22 cellular contexts compared by ENCODE assay signal in the genomic region with DNA sequence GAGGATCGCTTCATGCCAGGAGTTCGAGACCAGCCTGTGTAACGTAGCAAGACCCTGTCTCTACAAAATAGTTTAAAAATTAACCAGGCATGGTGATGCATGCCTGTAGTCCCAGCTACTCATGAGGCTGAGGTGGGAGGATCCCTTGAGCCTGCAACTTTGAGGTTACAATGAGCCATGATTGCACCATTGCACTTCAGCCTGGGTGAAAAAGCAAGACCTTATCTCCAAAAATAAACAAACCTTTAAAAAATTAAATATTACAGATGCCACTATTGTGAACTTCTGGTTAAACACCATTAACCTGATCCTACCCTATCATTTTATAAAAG.
DNase-seq lines count a peak whose midpoint lies in the region; ATAC-seq and TF ChIP-seq lines count a peak whose summit lies in the region.
"Had no signal": no experiment of that assay in that cellular context is flagged by ENCODE, and none has a peak within 500 bp of the region (broad histone marks: within the 10 kb centered on the region; RNA-seq: fewer than 3 reads in every experiment).

No MANE protein-coding gene starts in this region.

- no peak overlapping the region for H3K14ac ChIP-seq in mesenchymal stem cell (ENCODE audit: low read length in 2 of 2)

- no peak overlapping the region for H3K18ac ChIP-seq in mesenchymal stem cell (ENCODE audit: low read depth in 1 of 2, low read length in 2 of 2)

- no peak overlapping the region for H2AK5ac ChIP-seq in mesenchymal stem cell (ENCODE audit: low read length, severe bottlenecking)

- no peaks in the 10 kb centered on the region for H3K9me3 Mint-ChIP-seq in activated T-cell treated with anti-CD3 and anti-CD28 coated beads, Interleukin-2, amount 50 U/mL, for 4 hours
- H3K9me3 Mint-ChIP-seq: CD8-positive, alpha-beta T cell; memory B cell had no signal

- H3K27ac ChIP-seq in PC-3 (ENCODE audit: low read length) (peak overlapping the region; percentile 18), mesenchymal stem cell (ENCODE audit: low read length, poor library complexity, severe bottlenecking) (peak overlapping the region; percentile 12)
- H3K27ac ChIP-seq in effector memory CD4-positive, alpha-beta T cell (ENCODE audit: insufficient read depth, low read length, poor library complexity, severe bottlenecking): no peak overlapping the region
- H3K27ac ChIP-seq: dorsolateral prefrontal cortex, Peyer's patch, psoas muscle, SJCRH30, upper lobe of left lung had no signal

- H3F3A ChIP-seq in PC-3 (ENCODE audit: low read length, unreplicated experiment): peaks cover 8% of the 10 kb centered on the region

- no peak overlapping the region for H2BK15ac ChIP-seq in mesenchymal stem cell (ENCODE audit: low read depth, poor library complexity, severe bottlenecking)

- H4K8ac ChIP-seq in mesenchymal stem cell (ENCODE audit: low read length): no peak overlapping the region

- DNase-seq in activated T-cell treated with anti-CD3 and anti-CD28 coated beads, Interleukin-2, amount 50 U/mL, for 4 hours: no peak
- no peak for DNase-seq in activated T-cell treated with anti-CD3 and anti-CD28 coated beads, Interleukin-2, amount 50 U/mL, for 1 hour
- DNase-seq in PC-3 (peak; percentile 39), fibroblast of mammary gland (ENCODE audit: low read depth) (peak; percentile 38), mesenchymal stem cell (no peak), NCI-H345 treated with DMSO at 0.1 percent for 48 hours (lab: John Stamatoyannopoulos, UW; ENCODE audit: unreplicated experiment) (no peak)
- DNase-seq in effector memory CD4-positive, alpha-beta T cell: no peak
- DNase-seq: AML-193; CD8-positive, alpha-beta T cell; DMS153; dorsolateral prefrontal cortex; kidney; MM.1S; NCI-H524 treated with DMSO at 0.1 percent for 48 hours; Peyer's patch; psoas muscle; SJCRH30; T-helper 1 cell; upper lobe of left lung had no signal

- H3K27me3 ChIP-seq in PC-3 (ENCODE audit: low read length): no peaks in the 10 kb centered on the region
- no peaks in the 10 kb centered on the region for H3K27me3 ChIP-seq in mesenchymal stem cell (ENCODE audit: control insufficient read depth in 1 of 2, insufficient read depth in 1 of 2, low read length in 2 of 2)
- H3K27me3 ChIP-seq in effector memory CD4-positive, alpha-beta T cell (replicated peaks; ENCODE audit: control insufficient read depth, insufficient read depth, low read length, poor library complexity, severe bottlenecking): no peaks in the 10 kb centered on the region
- H3K27me3 ChIP-seq: dorsolateral prefrontal cortex, Peyer's patch, SJCRH30, upper lobe of left lung had no signal

- no peak overlapping the region for H3K9ac ChIP-seq in PC-3 (ENCODE audit: low read length)
- H3K9ac ChIP-seq in mesenchymal stem cell (ENCODE audit: low read length): no peak overlapping the region

- 97% methylated on average over 3 of the region's 3 CpGs for WGBS in mesenchymal stem cell

- peak overlapping the region; percentile 19; the same call in 1 of the 2 replicates for H3K4me2 ChIP-seq in PC-3 (ENCODE audit: low read length)
- no peak overlapping the region for H3K4me2 ChIP-seq in mesenchymal stem cell (ENCODE audit: low read length, poor library complexity, severe bottlenecking)

- H3K4me1 ChIP-seq in PC-3 (ENCODE audit: insufficient read depth, low read length) (peaks cover 54% of the 10 kb centered on the region), mesenchymal stem cell (ENCODE audit: control insufficient read depth, insufficient read depth, low read depth, low read length) (peaks cover 10% of the 10 kb centered on the region)
- H3K4me1 ChIP-seq in effector memory CD4-positive, alpha-beta T cell (ENCODE audit: control insufficient read depth, insufficient read depth, low read length, poor library complexity, severe bottlenecking): no peaks in the 10 kb centered on the region
- H3K4me1 ChIP-seq: Peyer's patch, psoas muscle, SJCRH30, upper lobe of left lung had no signal

- peaks cover 19% of the 10 kb centered on the region for H3K79me1 ChIP-seq in mesenchymal stem cell (replicated peaks; ENCODE audit: low read length, poor library complexity, severe bottlenecking)

- no peak overlapping the region for H3K23ac ChIP-seq in mesenchymal stem cell (ENCODE audit: low read length in 2 of 2)

- no TSS peak for BruUV-seq in PC-3 (replicated peaks; lab: Mats Ljungman, UMichigan)

- H2AFZ ChIP-seq in PC-3 (ENCODE audit: low read length) (no peak overlapping the region), mesenchymal stem cell (ENCODE audit: low read depth, low read length) (no peak overlapping the region)

- H3K36me3 Mint-ChIP-seq in activated T-cell treated with anti-CD3 and anti-CD28 coated beads, Interleukin-2, amount 50 U/mL, for 4 hours (ENCODE audit: insufficient read depth): no peaks in the 10 kb centered on the region
- H3K36me3 Mint-ChIP-seq: CD8-positive, alpha-beta T cell had no signal

- H3K27me3 Mint-ChIP-seq in activated T-cell treated with anti-CD3 and anti-CD28 coated beads, Interleukin-2, amount 50 U/mL, for 4 hours (ENCODE audit: low read depth): no peaks in the 10 kb centered on the region
- H3K27me3 Mint-ChIP-seq: memory B cell had no signal

- no peaks in the 10 kb centered on the region for H3K9me2 ChIP-seq in PC-3 (replicated peaks; ENCODE audit: low read length)

- H4K20me1 ChIP-seq in PC-3 (ENCODE audit: low read length): no peaks in the 10 kb centered on the region

- H3K4me3 ChIP-seq in PC-3 (ENCODE audit: low read length) (no peak overlapping the region), fibroblast of mammary gland (ENCODE audit: control insufficient read depth, low read depth, low read length) (no peak overlapping the region), mesenchymal stem cell (ENCODE audit: insufficient read depth in 1 of 2, low read depth in 1 of 2, low read length in 2 of 2) (no peak overlapping the region)
- H3K4me3 ChIP-seq in effector memory CD4-positive, alpha-beta T cell (ENCODE audit: insufficient read depth, low read depth, low read length, poor library complexity, severe bottlenecking): no peak overlapping the region
- H3K4me3 ChIP-seq: dorsolateral prefrontal cortex, K562, Peyer's patch, psoas muscle, SJCRH30, upper lobe of left lung had no signal

- H3K36me3 ChIP-seq in PC-3 (ENCODE audit: low read depth, low read length): no peaks in the 10 kb centered on the region
- peaks cover 21 to 61% of the 10 kb centered on the region in 2 experiments for H3K36me3 ChIP-seq in mesenchymal stem cell (ENCODE audit: control insufficient read depth in 1 of 2, insufficient read depth in 2 of 2, low read depth in 1 of 2, low read length in 2 of 2)
- H3K36me3 ChIP-seq in effector memory CD4-positive, alpha-beta T cell (ENCODE audit: control insufficient read depth, insufficient read depth, low read length): no peaks in the 10 kb centered on the region
- H3K36me3 ChIP-seq: Peyer's patch, SJCRH30 had no signal

- CTCF ChIA-PET in PC-3 (lab: Charles Lee): no interaction called here

- no peaks in the 10 kb centered on the region for H3K79me2 ChIP-seq in PC-3 (ENCODE audit: low read length)

- TF ChIP-seq CTCF in PC-3 (conservative IDR thresholded peaks at IDR 0.05; ENCODE audit: low read depth, low read length) (no peak), fibroblast of mammary gland (conservative IDR thresholded peaks at IDR 0.05; ENCODE audit: control insufficient read depth, insufficient read depth, low read depth, low read length) (no peak)

- no peak overlapping the region for H3K4me3 Mint-ChIP-seq in activated T-cell treated with anti-CD3 and anti-CD28 coated beads, Interleukin-2, amount 50 U/mL, for 4 hours
- H3K4me3 Mint-ChIP-seq: CD8-positive, alpha-beta T cell; memory B cell had no signal

- H4K91ac ChIP-seq in mesenchymal stem cell (ENCODE audit: low read length): no peak overlapping the region

- intact Hi-C loops in PC-3 (cut with micrococcal nuclease): no loop called here

- POLR2A ChIA-PET in PC-3 (lab: Charles Lee; ENCODE audit: unreplicated experiment): no interaction called here

- no peaks in the 10 kb centered on the region for H3K4me1 Mint-ChIP-seq in activated T-cell treated with anti-CD3 and anti-CD28 coated beads, Interleukin-2, amount 50 U/mL, for 4 hours (ENCODE audit: low read depth)

- no peak overlapping the region for H2BK120ac ChIP-seq in mesenchymal stem cell (ENCODE audit: low read depth, low read length)

- no peak overlapping the region for H2BK12ac ChIP-seq in mesenchymal stem cell (ENCODE audit: low read length in 2 of 2)

- ATAC-seq in activated T-cell treated with anti-CD3 and anti-CD28 coated beads, Interleukin-2, amount 50 U/mL, for 4 hours: peak; percentile 18 to 48
- ATAC-seq in PC-3: no peak
- no peak for ATAC-seq in GM21717 (IDR thresholded peaks at IDR 0.05; ENCODE audit: unreplicated experiment)
- ATAC-seq: CD8-positive, alpha-beta T cell; K562; psoas muscle had no signal

- no peak overlapping the region for H3K4ac ChIP-seq in mesenchymal stem cell (ENCODE audit: low read depth in 1 of 2, low read length in 2 of 2)

- H3K9me3 ChIP-seq in PC-3 (ENCODE audit: low read length) (no peaks in the 10 kb centered on the region), mesenchymal stem cell (ENCODE audit: control insufficient read depth, low read length) (no peaks in the 10 kb centered on the region)
- no peaks in the 10 kb centered on the region for H3K9me3 ChIP-seq in effector memory CD4-positive, alpha-beta T cell (ENCODE audit: control insufficient read depth, low read length)
- H3K9me3 ChIP-seq: Peyer's patch, psoas muscle, SJCRH30, upper lobe of left lung had no signal

- no peak overlapping the region for H2BK5ac ChIP-seq in mesenchymal stem cell (ENCODE audit: low read depth, low read length, poor library complexity, severe bottlenecking)

Comparison
In these comparisons a context has a peak if more than half of its experiments do, and no peak if none do; other contexts are left out.
1. ATAC-seq: peak in activated T-cell treated with anti-CD3 and anti-CD28 coated beads, Interleukin-2, amount 50 U/mL, for 4 hours (2 of 2); none in PC-3 (single experiment) and GM21717 (single experiment).
2. DNase-seq: peak in PC-3 (single experiment) and fibroblast of mammary gland (single experiment); none in activated T-cell treated with anti-CD3 and anti-CD28 coated beads, Interleukin-2, amount 50 U/mL, for 4 hours (single experiment), activated T-cell treated with anti-CD3 and anti-CD28 coated beads, Interleukin-2, amount 50 U/mL, for 1 hour (single experiment), mesenchymal stem cell (single experiment), effector memory CD4-positive, alpha-beta T cell (0 of 3) and NCI-H345 treated with DMSO at 0.1 percent for 48 hours (single experiment).